ENCODE assay signal across 1 cellular context in genomic region chr17:50660887-50661345, GRCh38.
TF ChIP-seq lines count a peak whose summit lies in the region.

No MANE protein-coding gene starts in this region.

TF ChIP-seq in HepG2, 621 proteins besides CTCF, POLR2A, EP300 and RAD21 (continues in another document):
- TF ChIP-seq ZNF354B (CRISPR knock-in tag; IDR thresholded peaks at IDR 0.05), result 0 out of 2 replicates have a peak, but pooled peaks have one; percentile 54
- no peak for TF ChIP-seq AKAP8 (CRISPR knock-in tag; IDR thresholded peaks at IDR 0.05)
- TF ChIP-seq UBTF (CRISPR knock-in tag; IDR thresholded peaks at IDR 0.05), result 0 out of 2 replicates have a peak, but pooled peaks have one; percentile 17
- TF ChIP-seq MEIS1 (CRISPR knock-in tag; IDR thresholded peaks at IDR 0.05; ENCODE audit: borderline replicate concordance), result no peak
- TF ChIP-seq MEIS2 (CRISPR knock-in tag; IDR thresholded peaks at IDR 0.05), result no peak
- no peak for TF ChIP-seq SMC3 (IDR thresholded peaks at IDR 0.05; ENCODE audit: low read length)
- TF ChIP-seq RNF219 (CRISPR knock-in tag; IDR thresholded peaks at IDR 0.05), result no peak
- no peak for TF ChIP-seq TRIM24 (CRISPR knock-in tag; IDR thresholded peaks at IDR 0.05)
- TF ChIP-seq ZNF768 (CRISPR knock-in tag; IDR thresholded peaks at IDR 0.05), result no peak
- no peak for TF ChIP-seq ZNF710 (CRISPR knock-in tag; IDR thresholded peaks at IDR 0.05; ENCODE audit: borderline replicate concordance)
- peak; percentile 8; the same call in 1 of the 2 replicates for TF ChIP-seq ZFP91 (CRISPR knock-in tag; IDR thresholded peaks at IDR 0.05; ENCODE audit: borderline replicate concordance)
- TF ChIP-seq ZNF20 (CRISPR knock-in tag; IDR thresholded peaks at IDR 0.05), result no peak
- TF ChIP-seq MAFF (IDR thresholded peaks at IDR 0.05; ENCODE audit: low read depth, low read length), result no peak
- TF ChIP-seq MTA1 (CRISPR knock-in tag; IDR thresholded peaks at IDR 0.05; ENCODE audit: borderline replicate concordance), result no peak
- no peak; the same call in 1 of the 2 replicates for TF ChIP-seq ZNF335 (CRISPR knock-in tag; IDR thresholded peaks at IDR 0.05)
- no peak for TF ChIP-seq STAT6 (CRISPR knock-in tag; IDR thresholded peaks at IDR 0.05; ENCODE audit: borderline replicate concordance)
- TF ChIP-seq PAWR (CRISPR knock-in tag; IDR thresholded peaks at IDR 0.05; ENCODE audit: borderline replicate concordance), result no peak
- TF ChIP-seq SALL2 (CRISPR knock-in tag; IDR thresholded peaks at IDR 0.05), result no peak
- no peak for TF ChIP-seq ZNF724P (CRISPR knock-in tag; IDR thresholded peaks at IDR 0.05; ENCODE audit: borderline replicate concordance)
- no peak for TF ChIP-seq PRDM15 (CRISPR knock-in tag; IDR thresholded peaks at IDR 0.05)
- TF ChIP-seq ZFP36 (IDR thresholded peaks at IDR 0.05; ENCODE audit: borderline replicate concordance, low read depth, low read length, partially characterized antibody), result no peak
- TF ChIP-seq TRIM22 (IDR thresholded peaks at IDR 0.05), result no peak
- TF ChIP-seq ZNF639 (CRISPR knock-in tag; conservative IDR thresholded peaks at IDR 0.05), result no peak
- no peak for TF ChIP-seq ZBTB46 (CRISPR knock-in tag; IDR thresholded peaks at IDR 0.05; ENCODE audit: borderline replicate concordance)
- no peak for TF ChIP-seq GTF2F1 (IDR thresholded peaks at IDR 0.05; ENCODE audit: low read length)
- TF ChIP-seq SPEN (CRISPR knock-in tag; IDR thresholded peaks at IDR 0.05; ENCODE audit: low read depth), result no peak
- no peak for TF ChIP-seq THAP9 (CRISPR knock-in tag; IDR thresholded peaks at IDR 0.05; ENCODE audit: borderline replicate concordance)
